Comparison of ENCODE assay signal across 32 cellular contexts in genomic region chr15:73005450-73005849, GRCh38.
"Had no signal": no experiment of that assay in that cellular context is flagged by ENCODE, and none has a peak within 500 bp of the region (broad histone marks: within the 10 kb centered on the region; RNA-seq: fewer than 3 reads in every experiment).

No MANE protein-coding gene starts in this region.

- H3K36me3 ChIP-seq: adrenal gland, esophagus muscularis mucosa, gastrocnemius medialis, heart left ventricle had no signal

- H3K27ac ChIP-seq: adrenal gland, body of pancreas, esophagus muscularis mucosa, foreskin keratinocyte, gastrocnemius medialis, heart left ventricle had no signal

- ATAC-seq: activated CD4-positive, alpha-beta T cell treated with anti-CD3 and anti-CD28 coated beads for 36 hours; activated CD8-positive, alpha-beta memory T cell treated with anti-CD3 and anti-CD28 coated beads, Interleukin-2, amount 10 ng/mL, durations not matched to agents 7 days and 5 days; activated CD8-positive, alpha-beta T cell treated with anti-CD3 and anti-CD28 coated beads, Interleukin-2, amount 10 ng/mL, durations not matched to agents 7 days and 5 days; activated naive CD8-positive, alpha-beta T cell treated with anti-CD3 and anti-CD28 coated beads, Interleukin-2, amount 50 U/mL, for 24 hours; body of pancreas; effector memory CD8-positive, alpha-beta T cell; foreskin keratinocyte; gastrocnemius medialis; heart left ventricle; T-helper 17 cell had no signal

- DNase-seq: activated CD4-positive, alpha-beta memory T cell treated with anti-CD3 and anti-CD28 coated beads for 36 hours; activated CD4-positive, alpha-beta T cell treated with anti-CD3 and anti-CD28 coated beads for 36 hours; activated CD4-positive, alpha-beta T cell treated with anti-CD3 and anti-CD28 coated beads, Interleukin-2, amount 10 ng/mL, durations not matched to agents 24 days and 14 days; activated CD4-positive, CD25-positive, alpha-beta regulatory T cell; activated CD4-positive, CD25-positive, alpha-beta regulatory T cell treated with anti-CD3 and anti-CD28 coated beads, Interleukin-2, amount 50 U/mL, for 72 hours; activated CD8-positive, alpha-beta memory T cell treated with anti-CD3 and anti-CD28 coated beads, Interleukin-2, amount 10 ng/mL, durations not matched to agents 7 days and 5 days; activated CD8-positive, alpha-beta memory T cell treated with anti-CD3 and anti-CD28 coated beads, Interleukin-2, amount 50 U/mL, for 4 hours; activated CD8-positive, alpha-beta T cell treated with anti-CD3 and anti-CD28 coated beads, Interleukin-2, amount 10 ng/mL, durations not matched to agents 7 days and 5 days; activated effector memory CD4-positive, alpha-beta T cell treated with anti-CD3 and anti-CD28 coated beads, Interleukin-2, amount 50 U/mL, for 16 hours; activated naive CD4-positive, alpha-beta T cell treated with anti-CD3 and anti-CD28 coated beads for 36 hours; activated naive CD8-positive, alpha-beta T cell treated with anti-CD3 and anti-CD28 coated beads for 36 hours; activated naive CD8-positive, alpha-beta T cell treated with anti-CD3 and anti-CD28 coated beads, Interleukin-2, amount 50 U/mL, for 24 hours; activated T-cell treated with anti-CD3 and anti-CD28 coated beads, Interleukin-2, amount 50 U/mL, for 1 hour; activated T-cell treated with anti-CD3 and anti-CD28 coated beads, Interleukin-2, amount 50 U/mL, for 48 hours; adrenal gland; amygdala; aorta; body of pancreas; caudate nucleus; cortex of kidney; dermis blood vessel endothelial cell; effector CD4-positive, alpha-beta T cell; effector memory CD8-positive, alpha-beta T cell; erythroblast; foreskin keratinocyte; gastrocnemius medialis; glutamatergic neuron; heart left ventricle; T-helper 17 cell; T1000 had no signal

- H3K4me3 ChIP-seq: adrenal gland, body of pancreas, esophagus muscularis mucosa, gastrocnemius medialis, heart left ventricle had no signal

- H3K4me1 ChIP-seq: body of pancreas had no signal

- H3K27me3 ChIP-seq: body of pancreas, foreskin keratinocyte, gastrocnemius medialis had no signal

- FAIRE-seq: colon had no signal

- H3K9me3 ChIP-seq: adrenal gland, body of pancreas, esophagus muscularis mucosa, gastrocnemius medialis, heart left ventricle had no signal
